10 cellular contexts compared by ENCODE assay signal in genomic region chr11:126431401-126432064, GRCh38.
DNase-seq lines count a peak whose midpoint lies in the region; ATAC-seq, FAIRE-seq and TF ChIP-seq lines count a peak whose summit lies in the region.
"Had no signal": no experiment of that assay in that cellular context is flagged by ENCODE, and none has a peak within 500 bp of the region (broad histone marks: within the 10 kb centered on the region; RNA-seq: fewer than 3 reads in every experiment).

No MANE protein-coding gene starts in this region.

- POLR2A ChIA-PET in HepG2 (lab: Yijun Ruan, JAX) = interaction anchor here (1.6 kb wide), 1 partner anchor 128 kb away, joined by 4 read pairs; the partner anchor contains the start of gene DCPS

- peaks cover 7% of the 10 kb centered on the region for H3K4me1 Mint-ChIP-seq in stimulated activated effector memory CD8-positive, alpha-beta T cell treated with anti-CD3 and anti-CD28 coated beads, Interleukin-12 subunit alpha, Interleukin-12 subunit beta, amount 100 ng/mL, for 72 hours

- WGBS in HepG2 (ENCODE audit: low lambda C conversion rate) = 59% methylated on average over 22 of the region's 23 CpGs

- H2AFZ ChIP-seq in HepG2 (ENCODE audit: low read length) = no peak overlapping the region
- H2AFZ ChIP-seq in MM.1S (ENCODE audit: low read length) = no peak overlapping the region

- no peaks in the 10 kb centered on the region for H3F3A ChIP-seq in MM.1S (ENCODE audit: insufficient read depth, low read length)

- no peak for FAIRE-seq in HepG2 (lab: Jason Lieb, UNC)

- H3K36me3 ChIP-seq in HepG2 (replicated peaks in 1 of 2; ENCODE audit: control insufficient read depth in 1 of 2, insufficient read depth in 2 of 2, low read length in 2 of 2) (no peaks in the 10 kb centered on the region), tibial artery (no peaks in the 10 kb centered on the region), MM.1S (replicated peaks; ENCODE audit: insufficient read depth, low read length) (no peaks in the 10 kb centered on the region)

- intact Hi-C loops in HepG2 (cut with micrococcal nuclease; ENCODE audit: unreplicated experiment) (no loop called here), tibial artery (cut with DNase I; ENCODE audit: low total_unique reads) (no loop called here)

- no TSS peak for BruUV-seq in HepG2 (replicated peaks; lab: Mats Ljungman, UMichigan)

- in situ Hi-C loops in HepG2 (cut with HindIII; ENCODE audit: extremely low pct_ligation_motif_present, low pct_unique_long_range_greater_than_20kb) = loop anchor here (10.0 to 25.0 kb wide), 2 partner anchors 913 to 1731 kb away; no protein-coding TSS in a partner anchor

- no peak overlapping the region for H3K4me3 Mint-ChIP-seq in stimulated activated effector memory CD8-positive, alpha-beta T cell treated with anti-CD3 and anti-CD28 coated beads, Interleukin-12 subunit alpha, Interleukin-12 subunit beta, amount 100 ng/mL, for 72 hours
- H3K4me3 Mint-ChIP-seq: activated naive CD4-positive, alpha-beta T cell treated with anti-CD3 and anti-CD28 coated beads for 36 hours had no signal

- TF ChIP-seq RAD21 in HepG2 (CRISPR knock-in tag; IDR thresholded peaks at IDR 0.05) = no peak

- peaks cover 11% of the 10 kb centered on the region for H3K4me1 ChIP-seq in HepG2 (ENCODE audit: insufficient read depth, low read length)
- H3K4me1 ChIP-seq in tibial artery = peaks cover 0 to 23% (median 4%) of the 10 kb centered on the region in 4 donors
- H3K4me1 ChIP-seq in MM.1S (ENCODE audit: low read length) = no peaks in the 10 kb centered on the region

- CTCF ChIA-PET in HepG2 (lab: Yijun Ruan, JAX; ENCODE audit: low intra/inter-chr PET ratio, low total read pairs) = no interaction called here

- H4K20me1 ChIP-seq in HepG2 (ENCODE audit: insufficient read depth, low read length) (no peaks in the 10 kb centered on the region), MM.1S (ENCODE audit: insufficient read depth, low read length) (no peaks in the 10 kb centered on the region)

- TF ChIP-seq CTCF in cardiac fibroblast (IDR thresholded peaks at IDR 0.05; ENCODE audit: low read depth, low read length) (no peak), HepG2 (CRISPR knock-in tag; IDR thresholded peaks at IDR 0.05) (no peak), tibial artery (IDR thresholded peaks at IDR 0.05) (no peak), MM.1S (IDR thresholded peaks at IDR 0.05; ENCODE audit: low read length) (no peak)

- ATAC-seq in HepG2 (peak; percentile 29; the same call in 2 of the 3 replicates), GM21390 (IDR thresholded peaks at IDR 0.05; ENCODE audit: unreplicated experiment) (no peak)
- ATAC-seq in stimulated activated effector memory CD8-positive, alpha-beta T cell treated with anti-CD3 and anti-CD28 coated beads, Interleukin-12 subunit alpha, Interleukin-12 subunit beta, amount 100 ng/mL, for 72 hours = no peak

- TF ChIP-seq EP300 in HepG2 (IDR thresholded peaks at IDR 0.05; ENCODE audit: low read depth in 2 of 2, low read length in 2 of 2) (no peak), HepG2 (CRISPR knock-in tag; IDR thresholded peaks at IDR 0.05; ENCODE audit: borderline replicate concordance) (no peak)

- H3K9ac ChIP-seq in HepG2 (ENCODE audit: insufficient read depth, low read depth, low read length) (no peak overlapping the region), MM.1S (ENCODE audit: low read length) (no peak overlapping the region)

- H3K9me2 ChIP-seq in MM.1S (replicated peaks; ENCODE audit: insufficient read depth, low read length) = no peaks in the 10 kb centered on the region

- no peak overlapping the region for H3K27ac Mint-ChIP-seq in stimulated activated effector memory CD8-positive, alpha-beta T cell treated with anti-CD3 and anti-CD28 coated beads, Interleukin-12 subunit alpha, Interleukin-12 subunit beta, amount 100 ng/mL, for 72 hours
- H3K27ac Mint-ChIP-seq: activated naive CD4-positive, alpha-beta T cell treated with anti-CD3 and anti-CD28 coated beads for 36 hours had no signal

- no peaks in the 10 kb centered on the region for H3K9me3 Mint-ChIP-seq in stimulated activated effector memory CD8-positive, alpha-beta T cell treated with anti-CD3 and anti-CD28 coated beads, Interleukin-12 subunit alpha, Interleukin-12 subunit beta, amount 100 ng/mL, for 72 hours
- H3K9me3 Mint-ChIP-seq: activated naive CD4-positive, alpha-beta T cell treated with anti-CD3 and anti-CD28 coated beads for 36 hours had no signal

- H3K79me2 ChIP-seq in HepG2 (ENCODE audit: insufficient read depth, low read length) = no peaks in the 10 kb centered on the region
- no peaks in the 10 kb centered on the region for H3K79me2 ChIP-seq in MM.1S (ENCODE audit: low read length)

- H3K9me3 ChIP-seq in HepG2 (ENCODE audit: low read length) (no peaks in the 10 kb centered on the region), tibial artery (no peaks in the 10 kb centered on the region), MM.1S (replicated peaks; ENCODE audit: insufficient read depth, low read length) (no peaks in the 10 kb centered on the region)

- TF ChIP-seq POLR2A in HepG2 (IDR thresholded peaks at IDR 0.05; ENCODE audit: insufficient read depth in 1 of 2, low read depth in 2 of 2, low read length in 2 of 2) = no peak

- H3K27ac ChIP-seq in HepG2 (ENCODE audit: extremely low read length, insufficient read depth, low read length) (no peak overlapping the region), tibial artery (peak overlapping the region; percentile 53 to 63), MM.1S (ENCODE audit: low read length) (no peak overlapping the region)

- DNase-seq in HS-5 (ENCODE audit: low read depth) (peak; percentile 64), cardiac fibroblast (ENCODE audit: low read depth in 2 of 2) (peak; percentile 80 to 84), HepG2 (ENCODE audit: low spot score) (peak; percentile 27), tibial artery (peak; percentile 78 to 84), MM.1S (no peak)
- DNase-seq in stimulated activated CD4-positive, alpha-beta T cell treated with anti-CD3 and anti-CD28 coated beads, Interleukin-2, amount 100 ng/mL, for 48 hours = no peak
- no peak for DNase-seq in stimulated activated effector memory CD8-positive, alpha-beta T cell treated with anti-CD3 and anti-CD28 coated beads, Interleukin-12 subunit alpha, Interleukin-12 subunit beta, amount 100 ng/mL, for 72 hours (ENCODE audit: low spot score in 2 of 2)
- DNase-seq: activated naive CD4-positive, alpha-beta T cell treated with anti-CD3 and anti-CD28 coated beads for 36 hours; NCI-H187 had no signal

- H3K4me2 ChIP-seq in HepG2 (ENCODE audit: low read depth, low read length) (no peak overlapping the region), MM.1S (ENCODE audit: low read depth, low read length) (no peak overlapping the region)

- H3K4me3 ChIP-seq in cardiac fibroblast (replicated peaks in 1 of 2; ENCODE audit: low read depth in 2 of 2, low read length in 2 of 2) (no peak overlapping the region), HepG2 (replicated peaks in 1 of 3; ENCODE audit: insufficient read depth in 1 of 3, low read depth in 2 of 3, low read length in 3 of 3) (no peak overlapping the region), tibial artery (no peak overlapping the region), MM.1S (ENCODE audit: low read length) (no peak overlapping the region)

- H3K27me3 ChIP-seq in HepG2 (ENCODE audit: control insufficient read depth in 1 of 2, insufficient read depth in 2 of 2, low read length in 2 of 2) (peaks cover 0 to 7% of the 10 kb centered on the region in 2 experiments; a peak in 2 of 5 replicates), tibial artery (no peaks in the 10 kb centered on the region), MM.1S (replicated peaks; ENCODE audit: insufficient read depth, low read length) (no peaks in the 10 kb centered on the region)

- H3K36me3 Mint-ChIP-seq in stimulated activated effector memory CD8-positive, alpha-beta T cell treated with anti-CD3 and anti-CD28 coated beads, Interleukin-12 subunit alpha, Interleukin-12 subunit beta, amount 100 ng/mL, for 72 hours = no peaks in the 10 kb centered on the region

TF ChIP-seq in HepG2, 621 proteins besides CTCF, POLR2A, EP300 and RAD21:
- TF ChIP-seq ZNF687 (CRISPR knock-in tag; IDR thresholded peaks at IDR 0.05) (0 out of 2 replicates have a peak, but pooled peaks have one; percentile 7), ELF3 (CRISPR knock-in tag; IDR thresholded peaks at IDR 0.05) (no peak)

Comparison
In these comparisons a context has a peak if more than half of its experiments do, and no peak if none do; other contexts are left out.
1. DNase-seq: peak in HS-5 (single experiment), cardiac fibroblast (2 of 2), HepG2 (single experiment) and tibial artery (2 of 2); none in MM.1S (single experiment), stimulated activated CD4-positive, alpha-beta T cell treated with anti-CD3 and anti-CD28 coated beads, Interleukin-2, amount 100 ng/mL, for 48 hours (0 of 2) and stimulated activated effector memory CD8-positive, alpha-beta T cell treated with anti-CD3 and anti-CD28 coated beads, Interleukin-12 subunit alpha, Interleukin-12 subunit beta, amount 100 ng/mL, for 72 hours (0 of 2).
2. H3K27ac ChIP-seq: peak in tibial artery (2 of 2); none in HepG2 (single experiment) and MM.1S (single experiment).